29 cellular contexts compared by ENCODE assay signal in the genomic region with DNA sequence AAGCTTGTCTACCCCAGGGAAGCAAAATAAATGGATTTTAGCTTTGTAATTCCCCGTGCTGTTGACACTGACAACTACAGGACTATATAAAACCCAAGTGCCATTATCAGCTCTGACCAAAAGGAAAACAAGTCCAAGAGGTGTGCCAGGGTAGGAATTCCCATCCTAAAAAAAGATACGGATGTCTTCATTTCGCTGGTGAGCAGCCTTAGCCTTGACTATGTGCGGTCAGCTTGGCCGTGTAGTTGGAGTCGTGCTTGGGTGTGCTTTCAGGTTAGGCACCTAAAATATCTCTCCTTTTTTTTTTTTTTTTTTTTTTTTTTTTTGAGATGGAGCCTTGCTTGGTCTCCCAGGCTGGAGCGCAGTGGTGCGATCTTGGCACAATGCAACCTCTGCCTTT. TPM values are rescaled to one million over a fixed set of nuclear protein-coding genes. Genes with fewer than 3 reads are reported as not detected.
"Had no signal": no experiment of that assay in that cellular context is flagged by ENCODE, and none has a peak within 500 bp of the region (broad histone marks: within the 10 kb centered on the region; RNA-seq: fewer than 3 reads in every experiment).

No MANE protein-coding gene starts in this region.

- H3K36me3 ChIP-seq: ascending aorta had no signal

- H3K27me3 ChIP-seq: ascending aorta had no signal

- ATAC-seq: activated CD4-positive, alpha-beta T cell treated with anti-CD3 and anti-CD28 coated beads for 36 hours; activated CD8-positive, alpha-beta T cell treated with anti-CD3 and anti-CD28 coated beads, Interleukin-2, amount 10 ng/mL, durations not matched to agents 7 days and 5 days; Panc1 had no signal

- H3K27ac ChIP-seq: ascending aorta, KMS-11 had no signal

- H3K4me2 ChIP-seq: KMS-11 had no signal

- H3K4me3 Mint-ChIP-seq: activated CD4-positive, alpha-beta T cell treated with anti-CD3 and anti-CD28 coated beads for 36 hours; activated CD4-positive, alpha-beta T cell treated with anti-CD3 and anti-CD28 coated beads, Interleukin-2, amount 10 ng/mL, durations not matched to agents 7 days and 5 days; activated CD8-positive, alpha-beta T cell treated with anti-CD3 and anti-CD28 coated beads, Interleukin-2, amount 10 ng/mL, durations not matched to agents 7 days and 5 days; activated naive CD4-positive, alpha-beta T cell treated with anti-CD3 and anti-CD28 coated beads, Interleukin-2, amount 50 U/mL, for 24 hours; activated naive CD8-positive, alpha-beta T cell treated with anti-CD3 and anti-CD28 coated beads, Interleukin-2, amount 10 ng/mL, durations not matched to agents 7 days and 5 days; activated T-cell treated with anti-CD3 and anti-CD28 coated beads, Interleukin-2, amount 50 U/mL, for 24 hours had no signal

- FAIRE-seq: TTC549 had no signal

- H3K4me1 ChIP-seq: ascending aorta had no signal

- H3K9ac ChIP-seq: KMS-11 had no signal

- DNase-seq: activated CD4-positive, alpha-beta T cell treated with anti-CD3 and anti-CD28 coated beads for 36 hours; activated CD4-positive, alpha-beta T cell treated with anti-CD3 and anti-CD28 coated beads, Interleukin-2, amount 10 ng/mL, durations not matched to agents 7 days and 5 days; activated CD4-positive, alpha-beta T cell treated with anti-CD3 and anti-CD28 coated beads, Interleukin-2, amount 50 U/mL, for 48 hours; activated CD8-positive, alpha-beta T cell treated with anti-CD3 and anti-CD28 coated beads, Interleukin-2, amount 10 ng/mL, durations not matched to agents 7 days and 5 days; activated gamma-delta T cell; activated naive CD4-positive, alpha-beta T cell treated with Interleukin-2 at 50 U/mL for 16 hours; activated naive CD8-positive, alpha-beta T cell treated with anti-CD3 and anti-CD28 coated beads, Interleukin-2, amount 10 ng/mL, durations not matched to agents 7 days and 5 days; activated T-cell treated with anti-CD3 and anti-CD28 coated beads, Interleukin-2, amount 50 U/mL, for 24 hours; amygdala; caudate nucleus; cerebellar nuclear complex; MM.1S; MV-4-11; NCI-H1092; NCI-H1436 treated with DMSO at 0.1 percent for 48 hours; NCI-H1694 treated with DMSO at 0.1 percent for 48 hours; NCI-H2029; NCI-H345; NCI-H524 treated with DMSO at 0.1 percent for 48 hours; SIG-M5; T1000 had no signal

- H3K4me1 Mint-ChIP-seq: activated CD4-positive, alpha-beta T cell treated with anti-CD3 and anti-CD28 coated beads for 36 hours; activated CD4-positive, alpha-beta T cell treated with anti-CD3 and anti-CD28 coated beads, Interleukin-2, amount 10 ng/mL, durations not matched to agents 7 days and 5 days; activated naive CD4-positive, alpha-beta T cell treated with anti-CD3 and anti-CD28 coated beads, Interleukin-2, amount 50 U/mL, for 24 hours; activated naive CD8-positive, alpha-beta T cell treated with anti-CD3 and anti-CD28 coated beads, Interleukin-2, amount 10 ng/mL, durations not matched to agents 7 days and 5 days had no signal

- H3K36me3 Mint-ChIP-seq: activated naive CD4-positive, alpha-beta T cell treated with anti-CD3 and anti-CD28 coated beads, Interleukin-2, amount 50 U/mL, for 24 hours; activated naive CD8-positive, alpha-beta T cell treated with anti-CD3 and anti-CD28 coated beads, Interleukin-2, amount 10 ng/mL, durations not matched to agents 7 days and 5 days had no signal

- H3K9me3 Mint-ChIP-seq: activated CD4-positive, alpha-beta T cell treated with anti-CD3 and anti-CD28 coated beads, Interleukin-2, amount 10 ng/mL, durations not matched to agents 7 days and 5 days; activated naive CD4-positive, alpha-beta T cell treated with anti-CD3 and anti-CD28 coated beads, Interleukin-2, amount 50 U/mL, for 24 hours; activated naive CD8-positive, alpha-beta T cell treated with anti-CD3 and anti-CD28 coated beads, Interleukin-2, amount 10 ng/mL, durations not matched to agents 7 days and 5 days; activated T-cell treated with anti-CD3 and anti-CD28 coated beads, Interleukin-2, amount 50 U/mL, for 24 hours; activated T-helper 2 cell treated with anti-CD3 and anti-CD28 coated beads, Interferon-gamma antibody, Interleukin-2, Interleukin-4, amounts not matched to agents 10 μg/mL and 5 μg/mL and 100 μg/mL, durations not matched to agents 14 hours and 24 hours and 36 hours had no signal

- H3K9me3 ChIP-seq: ascending aorta had no signal

- H3K4me3 ChIP-seq: ascending aorta had no signal

- H3K27ac Mint-ChIP-seq: activated CD4-positive, alpha-beta T cell treated with anti-CD3 and anti-CD28 coated beads for 36 hours; activated CD4-positive, alpha-beta T cell treated with anti-CD3 and anti-CD28 coated beads, Interleukin-2, amount 10 ng/mL, durations not matched to agents 7 days and 5 days; activated CD8-positive, alpha-beta T cell treated with anti-CD3 and anti-CD28 coated beads, Interleukin-2, amount 10 ng/mL, durations not matched to agents 7 days and 5 days; activated naive CD4-positive, alpha-beta T cell treated with anti-CD3 and anti-CD28 coated beads, Interleukin-2, amount 50 U/mL, for 24 hours; activated naive CD8-positive, alpha-beta T cell treated with anti-CD3 and anti-CD28 coated beads, Interleukin-2, amount 10 ng/mL, durations not matched to agents 7 days and 5 days; activated T-cell treated with anti-CD3 and anti-CD28 coated beads, Interleukin-2, amount 50 U/mL, for 24 hours; activated T-helper 2 cell treated with anti-CD3 and anti-CD28 coated beads, Interferon-gamma antibody, Interleukin-2, Interleukin-4, amounts not matched to agents 10 μg/mL and 5 μg/mL and 100 μg/mL, durations not matched to agents 14 hours and 24 hours and 36 hours had no signal

RNA-seq across cellular contexts. Expression of a gene that starts 28.9 kb away (rescaled TPM):
- total RNA-seq: activated CD4-positive, alpha-beta T cell treated with anti-CD3 and anti-CD28 coated beads, Interleukin-2, amount 10 ng/mL, durations not matched to agents 7 days and 5 days; activated CD8-positive, alpha-beta T cell treated with anti-CD3 and anti-CD28 coated beads, Interleukin-2, amount 10 ng/mL, durations not matched to agents 7 days and 5 days; activated naive CD8-positive, alpha-beta T cell treated with anti-CD3 and anti-CD28 coated beads, Interleukin-2, amount 10 ng/mL, durations not matched to agents 7 days and 5 days; T-helper 1 cell treated with Interleukin-12 subunit alpha and Interleukin-12 subunit beta and Interleukin-4 antibody, amounts not matched to agents 30 ng/mL and 1 ng/mL, for 36 hours; T-helper 2 cell treated with Interferon-gamma antibody and Interleukin-4, amounts not matched to agents 100 ng/mL and 5 ng/mL, for 36 hours had no signal
